Comparison of ENCODE assay signal across 35 cellular contexts in genomic region chr1:207951652-207952051, GRCh38. TPM values are rescaled to one million over a fixed set of nuclear protein-coding genes. Genes with fewer than 3 reads are reported as not detected.
"Had no signal": no experiment of that assay in that cellular context is flagged by ENCODE, and none has a peak within 500 bp of the region (broad histone marks: within the 10 kb centered on the region; RNA-seq: fewer than 3 reads in every experiment).

No MANE protein-coding gene starts in this region.

- H3K9me3 Mint-ChIP-seq: activated CD4-positive, alpha-beta T cell treated with anti-CD3 and anti-CD28 coated beads, Interleukin-2, amount 10 ng/mL, durations not matched to agents 7 days and 5 days; activated naive CD4-positive, alpha-beta T cell treated with anti-CD3 and anti-CD28 coated beads, Interleukin-2, amount 50 U/mL, for 24 hours; activated naive CD8-positive, alpha-beta T cell treated with anti-CD3 and anti-CD28 coated beads, Interleukin-2, amount 10 ng/mL, durations not matched to agents 7 days and 5 days; activated T-cell treated with anti-CD3 and anti-CD28 coated beads, Interleukin-2, amount 50 U/mL, for 24 hours; activated T-helper 2 cell treated with anti-CD3 and anti-CD28 coated beads, Interferon-gamma antibody, Interleukin-2, Interleukin-4, amounts not matched to agents 10 μg/mL and 5 μg/mL and 100 μg/mL, durations not matched to agents 14 hours and 24 hours and 36 hours; T-helper 1 cell treated with Interleukin-12 subunit alpha and Interleukin-12 subunit beta and Interleukin-4 antibody, amounts not matched to agents 30 μg/mL and 1 μg/mL, for 36 hours; T-helper 2 cell treated with Interferon-gamma antibody and Interleukin-4, amounts not matched to agents 5 μg/mL and 100 μg/mL, for 36 hours; WTC11 had no signal

- H3K27me3 ChIP-seq: ascending aorta, breast epithelium, SJSA1 had no signal

- H3K27ac Mint-ChIP-seq: activated CD4-positive, alpha-beta T cell treated with anti-CD3 and anti-CD28 coated beads for 36 hours; activated CD4-positive, alpha-beta T cell treated with anti-CD3 and anti-CD28 coated beads, Interleukin-2, amount 10 ng/mL, durations not matched to agents 7 days and 5 days; activated CD8-positive, alpha-beta T cell treated with anti-CD3 and anti-CD28 coated beads, Interleukin-2, amount 10 ng/mL, durations not matched to agents 7 days and 5 days; activated naive CD4-positive, alpha-beta T cell treated with anti-CD3 and anti-CD28 coated beads, Interleukin-2, amount 50 U/mL, for 24 hours; activated naive CD8-positive, alpha-beta T cell treated with anti-CD3 and anti-CD28 coated beads, Interleukin-2, amount 10 ng/mL, durations not matched to agents 7 days and 5 days; activated T-cell treated with anti-CD3 and anti-CD28 coated beads, Interleukin-2, amount 50 U/mL, for 24 hours; activated T-helper 2 cell treated with anti-CD3 and anti-CD28 coated beads, Interferon-gamma antibody, Interleukin-2, Interleukin-4, amounts not matched to agents 10 μg/mL and 5 μg/mL and 100 μg/mL, durations not matched to agents 14 hours and 24 hours and 36 hours; T-helper 1 cell treated with Interleukin-12 subunit alpha and Interleukin-12 subunit beta and Interleukin-4 antibody, amounts not matched to agents 30 μg/mL and 1 μg/mL, for 36 hours; T-helper 2 cell treated with Interferon-gamma antibody and Interleukin-4, amounts not matched to agents 5 μg/mL and 100 μg/mL, for 36 hours; WTC11 had no signal

- DNase-seq: activated CD4-positive, alpha-beta T cell treated with anti-CD3 and anti-CD28 coated beads for 36 hours; activated CD4-positive, alpha-beta T cell treated with anti-CD3 and anti-CD28 coated beads, Interleukin-2, amount 10 ng/mL, durations not matched to agents 7 days and 5 days; activated CD4-positive, alpha-beta T cell treated with anti-CD3 and anti-CD28 coated beads, Interleukin-2, amount 50 U/mL, for 48 hours; activated CD8-positive, alpha-beta T cell treated with anti-CD3 and anti-CD28 coated beads, Interleukin-2, amount 10 ng/mL, durations not matched to agents 7 days and 5 days; activated gamma-delta T cell; activated naive CD4-positive, alpha-beta T cell treated with Interleukin-2 at 50 U/mL for 16 hours; activated naive CD8-positive, alpha-beta T cell treated with anti-CD3 and anti-CD28 coated beads, Interleukin-2, amount 10 ng/mL, durations not matched to agents 7 days and 5 days; activated T-cell treated with anti-CD3 and anti-CD28 coated beads, Interleukin-2, amount 50 U/mL, for 24 hours; amygdala; caudate nucleus; Karpas-422; KBM-7; MM.1S; MV-4-11; NCI-H1092; NCI-H1436 treated with DMSO at 0.1 percent for 48 hours; NCI-H187; NCI-H2029 treated with DMSO at 0.1 percent for 48 hours; NCI-H2107; NCI-H345; NCI-H524 treated with DMSO at 0.1 percent for 48 hours; SHP77; SK-N-SH had no signal

- H3K4me3 ChIP-seq: ascending aorta, breast epithelium, SJSA1 had no signal

- H3K36me3 Mint-ChIP-seq: activated naive CD4-positive, alpha-beta T cell treated with anti-CD3 and anti-CD28 coated beads, Interleukin-2, amount 50 U/mL, for 24 hours; activated naive CD8-positive, alpha-beta T cell treated with anti-CD3 and anti-CD28 coated beads, Interleukin-2, amount 10 ng/mL, durations not matched to agents 7 days and 5 days; WTC11 had no signal

- H3K4me1 ChIP-seq: ascending aorta, breast epithelium had no signal

- FAIRE-seq: TTC549 had no signal

- H3K27ac ChIP-seq: ascending aorta, breast epithelium, SJSA1 had no signal

- H3K9me3 ChIP-seq: ascending aorta, breast epithelium, SJSA1, SK-N-SH had no signal

- H3K36me3 ChIP-seq: ascending aorta, breast epithelium, SJSA1 had no signal

- H3K9ac ChIP-seq: SK-N-SH had no signal

- ATAC-seq: activated CD4-positive, alpha-beta T cell treated with anti-CD3 and anti-CD28 coated beads for 36 hours; activated CD4-positive, CD25-positive, alpha-beta regulatory T cell treated with anti-CD3 and anti-CD28 coated beads, Interleukin-2, amount 50 U/mL, for 24 hours; activated CD8-positive, alpha-beta T cell treated with anti-CD3 and anti-CD28 coated beads, Interleukin-2, amount 10 ng/mL, durations not matched to agents 7 days and 5 days; Panc1; WTC11 had no signal

- H3K4me1 Mint-ChIP-seq: activated CD4-positive, alpha-beta T cell treated with anti-CD3 and anti-CD28 coated beads for 36 hours; activated CD4-positive, alpha-beta T cell treated with anti-CD3 and anti-CD28 coated beads, Interleukin-2, amount 10 ng/mL, durations not matched to agents 7 days and 5 days; activated naive CD4-positive, alpha-beta T cell treated with anti-CD3 and anti-CD28 coated beads, Interleukin-2, amount 50 U/mL, for 24 hours; activated naive CD8-positive, alpha-beta T cell treated with anti-CD3 and anti-CD28 coated beads, Interleukin-2, amount 10 ng/mL, durations not matched to agents 7 days and 5 days had no signal

- H3K4me3 Mint-ChIP-seq: activated CD4-positive, alpha-beta T cell treated with anti-CD3 and anti-CD28 coated beads for 36 hours; activated CD4-positive, alpha-beta T cell treated with anti-CD3 and anti-CD28 coated beads, Interleukin-2, amount 10 ng/mL, durations not matched to agents 7 days and 5 days; activated CD8-positive, alpha-beta T cell treated with anti-CD3 and anti-CD28 coated beads, Interleukin-2, amount 10 ng/mL, durations not matched to agents 7 days and 5 days; activated naive CD4-positive, alpha-beta T cell treated with anti-CD3 and anti-CD28 coated beads, Interleukin-2, amount 50 U/mL, for 24 hours; activated naive CD8-positive, alpha-beta T cell treated with anti-CD3 and anti-CD28 coated beads, Interleukin-2, amount 10 ng/mL, durations not matched to agents 7 days and 5 days; activated T-cell treated with anti-CD3 and anti-CD28 coated beads, Interleukin-2, amount 50 U/mL, for 24 hours; T-helper 1 cell treated with Interleukin-12 subunit alpha and Interleukin-12 subunit beta and Interleukin-4 antibody, amounts not matched to agents 30 μg/mL and 1 μg/mL, for 36 hours; T-helper 2 cell treated with Interferon-gamma antibody and Interleukin-4, amounts not matched to agents 5 μg/mL and 100 μg/mL, for 36 hours; WTC11 had no signal

- H3K4me2 ChIP-seq: SK-N-SH had no signal

RNA-seq across cellular contexts. Expression of gene CD34, which starts 40.7 kb away (rescaled TPM):
- total RNA-seq: activated CD8-positive, alpha-beta T cell treated with anti-CD3 and anti-CD28 coated beads, Interleukin-2, amount 10 ng/mL, durations not matched to agents 7 days and 5 days; activated naive CD8-positive, alpha-beta T cell treated with anti-CD3 and anti-CD28 coated beads, Interleukin-2, amount 10 ng/mL, durations not matched to agents 7 days and 5 days; activated T-helper 2 cell treated with anti-CD3 and anti-CD28 coated beads, Interferon-gamma antibody, Interleukin-2, Interleukin-4, amounts not matched to agents 10 μg/mL and 5 μg/mL and 100 μg/mL, durations not matched to agents 14 hours and 24 hours and 36 hours; NCI-H460 had no signal
